Comparison of ENCODE assay signal across 16 cellular contexts in genomic region chrX:964831-965416, GRCh38.
A peak's percentile ranks its signal among the peaks of the same experiment; 100 is the strongest.
DNase-seq lines count a peak whose midpoint lies in the region; ATAC-seq, FAIRE-seq and TF ChIP-seq lines count a peak whose summit lies in the region.
"Had no signal": no experiment of that assay in that cellular context is flagged by ENCODE, and none has a peak within 500 bp of the region (broad histone marks: within the 10 kb centered on the region; RNA-seq: fewer than 3 reads in every experiment).

No MANE protein-coding gene starts in this region.

- no peak for TF ChIP-seq EP300 in A549 (IDR thresholded peaks at IDR 0.05)

- no peaks in the 10 kb centered on the region for H3K9me3 ChIP-seq in A549
- no peaks in the 10 kb centered on the region for H3K9me3 ChIP-seq in hepatocyte (ENCODE audit: low read depth)
- H3K9me3 ChIP-seq: SJSA1 had no signal

- no peaks in the 10 kb centered on the region for H3K4me1 ChIP-seq in A549
- H3K4me1 ChIP-seq in hepatocyte (ENCODE audit: insufficient read depth): no peaks in the 10 kb centered on the region
- H3K4me1 ChIP-seq: SJSA1 had no signal

- H3K4me2 ChIP-seq in A549 (peak overlapping the region; percentile 54; the same call in 2 of the 3 replicates), hepatocyte (peak overlapping the region; percentile 25)

- TF ChIP-seq CTCF in A549 (IDR thresholded peaks at IDR 0.05) (no peak), hepatocyte (IDR thresholded peaks at IDR 0.05; ENCODE audit: poor library complexity) (no peak)

- TF ChIP-seq RAD21 in A549 (conservative IDR thresholded peaks at IDR 0.05 in 1 of 2, IDR thresholded peaks at IDR 0.05 in 1 of 2): no peak

- no peak overlapping the region for H3K4me3 ChIP-seq in A549
- no peak overlapping the region for H3K4me3 ChIP-seq in hepatocyte
- H3K4me3 ChIP-seq: cardiac muscle cell, SJSA1 had no signal

- ATAC-seq in A549 (peak; percentile 64 to 65), HG02981 (IDR thresholded peaks at IDR 0.05; ENCODE audit: unreplicated experiment) (peak; percentile 65), GM21576 (IDR thresholded peaks at IDR 0.05; ENCODE audit: unreplicated experiment) (no peak), GM21737 (IDR thresholded peaks at IDR 0.05; ENCODE audit: unreplicated experiment) (no peak)

- DNase-seq in A549 (ENCODE audit: low read depth in 1 of 2, low spot score in 1 of 2): no peak
- peak; percentile 18 for DNase-seq in EL
- DNase-seq in hepatocyte (ENCODE audit: low spot score): no peak
- no peak for DNase-seq in mucosa of gallbladder (ENCODE audit: low spot score)
- no peak for DNase-seq in NCI-H1417 (lab: John Stamatoyannopoulos, UW)
- DNase-seq: DMS53, foreskin fibroblast, KG1, NCI-H1417 treated with DMSO at 0.1 percent for 48 hours, NCI-H345, occipital lobe had no signal

- CTCF ChIA-PET in A549 (lab: Yijun Ruan, JAX): no interaction called here

- TF ChIP-seq POLR2A in A549 (IDR thresholded peaks at IDR 0.05; ENCODE audit: low read length): no peak

- no peaks in the 10 kb centered on the region for H3K27me3 ChIP-seq in hepatocyte
- H3K27me3 ChIP-seq: cardiac muscle cell, SJSA1 had no signal

- no peak for FAIRE-seq in A549 (lab: Jason Lieb, UNC)

- POLR2A ChIA-PET in A549 (lab: Yijun Ruan, JAX): no interaction called here

- no peaks in the 10 kb centered on the region for H4K20me1 ChIP-seq in hepatocyte (ENCODE audit: insufficient read depth, poor library complexity, severe bottlenecking)

- H3K79me2 ChIP-seq in hepatocyte: no peaks in the 10 kb centered on the region

- no peaks in the 10 kb centered on the region for H3K9me2 ChIP-seq in hepatocyte (replicated peaks; ENCODE audit: insufficient read depth)

- H2AFZ ChIP-seq in hepatocyte: no peak overlapping the region

- no peaks in the 10 kb centered on the region for H3K36me3 ChIP-seq in hepatocyte (replicated peaks; ENCODE audit: insufficient read depth, low read depth)
- H3K36me3 ChIP-seq: cardiac muscle cell, SJSA1 had no signal

- H3K27ac ChIP-seq in A549 (no peak overlapping the region), hepatocyte (no peak overlapping the region)
- H3K27ac ChIP-seq: cardiac muscle cell, SJSA1 had no signal

- WGBS in A549 (ENCODE audit: missing lambda C conversion rate): 14% methylated on average over 10 of the region's 10 CpGs
- WGBS in hepatocyte (ENCODE audit: low lambda C conversion rate, missing lambda C conversion rate): 36% methylated on average over 10 of the region's 10 CpGs

TF ChIP-seq in A549, 52 proteins besides CTCF, POLR2A, EP300 and RAD21:
- TF ChIP-seq NPAS2 (CRISPR knock-in tag; IDR thresholded peaks at IDR 0.05; ENCODE audit: borderline replicate concordance) (no peak), CBX8 (IDR thresholded peaks at IDR 0.05) (no peak), CBX2 (IDR thresholded peaks at IDR 0.05; ENCODE audit: borderline replicate concordance, low read depth) (no peak), GATA3 (IDR thresholded peaks at IDR 0.05; ENCODE audit: borderline replicate concordance) (no peak), RFX5 (IDR thresholded peaks at IDR 0.05) (no peak), ZNF302 (CRISPR knock-in tag; IDR thresholded peaks at IDR 0.05) (no peak), TP53 (CRISPR knock-in tag; IDR thresholded peaks at IDR 0.05) (no peak)
- TF ChIP-seq, protein P1, sequence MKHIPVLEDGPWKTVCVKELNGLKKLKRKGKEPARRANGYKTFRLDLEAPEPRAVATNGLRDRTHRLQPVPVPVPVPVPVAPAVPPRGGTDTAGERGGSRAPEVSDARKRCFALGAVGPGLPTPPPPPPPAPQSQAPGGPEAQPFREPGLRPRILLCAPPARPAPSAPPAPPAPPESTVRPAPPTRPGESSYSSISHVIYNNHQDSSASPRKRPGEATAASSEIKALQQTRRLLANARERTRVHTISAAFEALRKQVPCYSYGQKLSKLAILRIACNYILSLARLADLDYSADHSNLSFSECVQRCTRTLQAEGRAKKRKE (CRISPR knock-in tag; IDR thresholded peaks at IDR 0.05; ENCODE audit: low read depth): no peak
- TF ChIP-seq, protein P2, sequence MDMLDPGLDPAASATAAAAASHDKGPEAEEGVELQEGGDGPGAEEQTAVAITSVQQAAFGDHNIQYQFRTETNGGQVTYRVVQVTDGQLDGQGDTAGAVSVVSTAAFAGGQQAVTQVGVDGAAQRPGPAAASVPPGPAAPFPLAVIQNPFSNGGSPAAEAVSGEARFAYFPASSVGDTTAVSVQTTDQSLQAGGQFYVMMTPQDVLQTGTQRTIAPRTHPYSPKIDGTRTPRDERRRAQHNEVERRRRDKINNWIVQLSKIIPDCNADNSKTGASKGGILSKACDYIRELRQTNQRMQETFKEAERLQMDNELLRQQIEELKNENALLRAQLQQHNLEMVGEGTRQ (IDR thresholded peaks at IDR 0.05): no peak
- TF ChIP-seq, protein P3, sequence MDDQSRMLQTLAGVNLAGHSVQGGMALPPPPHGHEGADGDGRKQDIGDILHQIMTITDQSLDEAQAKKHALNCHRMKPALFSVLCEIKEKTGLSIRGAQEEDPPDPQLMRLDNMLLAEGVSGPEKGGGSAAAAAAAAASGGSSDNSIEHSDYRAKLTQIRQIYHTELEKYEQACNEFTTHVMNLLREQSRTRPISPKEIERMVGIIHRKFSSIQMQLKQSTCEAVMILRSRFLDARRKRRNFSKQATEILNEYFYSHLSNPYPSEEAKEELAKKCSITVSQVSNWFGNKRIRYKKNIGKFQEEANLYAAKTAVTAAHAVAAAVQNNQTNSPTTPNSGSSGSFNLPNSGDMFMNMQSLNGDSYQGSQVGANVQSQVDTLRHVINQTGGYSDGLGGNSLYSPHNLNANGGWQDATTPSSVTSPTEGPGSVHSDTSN (IDR thresholded peaks at IDR 0.05): no peak

Comparison
In these comparisons a context has a peak if more than half of its experiments do, and no peak if none do; other contexts are left out.
1. ATAC-seq: peak in A549 (2 of 2) and HG02981 (single experiment); none in GM21576 (single experiment) and GM21737 (single experiment).